Comparison of ENCODE assay signal across 8 cellular contexts in genomic region chr13:52652980-52653303, GRCh38. TPM values are rescaled to one million over a fixed set of nuclear protein-coding genes. Genes with fewer than 3 reads are reported as not detected.
DNase-seq lines count a peak whose midpoint lies in the region; ATAC-seq lines count a peak whose summit lies in the region.

No MANE protein-coding gene starts in this region.

- peak overlapping the region; percentile 84 for H3K4me3 ChIP-seq in ACC112 (ENCODE audit: low read depth, low read length)
- H3K4me3 ChIP-seq in iPS-15b (ENCODE audit: low read depth, low read length): peak overlapping the region; percentile 98

- H3K36me3 ChIP-seq in ACC112 (ENCODE audit: insufficient read depth, low read length): peaks cover 6% of the 10 kb centered on the region; the same call in 1 of the 2 replicates
- H3K36me3 ChIP-seq in iPS-15b (ENCODE audit: control insufficient read depth, insufficient read depth, low read length): no peaks in the 10 kb centered on the region

- CTCF ChIA-PET in activated CD8-positive, alpha-beta T cell treated with anti-CD3 and anti-CD28 coated beads, Interleukin-2, amount 10 ng/mL, durations not matched to agents 7 days and 5 days (lab: Charles Lee): interaction anchor here (0.6 to 3.5 kb wide), 18 partner anchors 11 to 623 kb away, joined by 3 to 48 read pairs (median 5); partner anchors contain the start of gene VPS36

- no peak overlapping the region for H3K4me3 Mint-ChIP-seq in activated CD8-positive, alpha-beta T cell treated with anti-CD3 and anti-CD28 coated beads, Interleukin-2, amount 10 ng/mL, durations not matched to agents 7 days and 5 days

- H3K36me3 Mint-ChIP-seq in activated CD8-positive, alpha-beta T cell treated with anti-CD3 and anti-CD28 coated beads, Interleukin-2, amount 10 ng/mL, durations not matched to agents 7 days and 5 days (ENCODE audit: low read depth): peaks cover 24% of the 10 kb centered on the region

- ATAC-seq in GM19023 (IDR thresholded peaks at IDR 0.05; ENCODE audit: unreplicated experiment): peak; percentile 38
- peak; percentile 33 for ATAC-seq in HG03095 (IDR thresholded peaks at IDR 0.05; ENCODE audit: unreplicated experiment)
- ATAC-seq in activated CD8-positive, alpha-beta T cell treated with anti-CD3 and anti-CD28 coated beads, Interleukin-2, amount 10 ng/mL, durations not matched to agents 7 days and 5 days: peak; percentile 46
- peak; percentile 20 for ATAC-seq in stimulated activated naive CD8-positive, alpha-beta T cell treated with anti-CD3 and anti-CD28 coated beads, Interleukin-15, Interleukin-2, amounts not matched to agents 100 U/mL and 50 U/mL, for 24 hours

- peak overlapping the region; percentile 99 for H3K27ac ChIP-seq in ACC112 (ENCODE audit: low read depth, low read length)

- H3K27me3 ChIP-seq in ACC112 (ENCODE audit: insufficient read depth, low read length) (no peaks in the 10 kb centered on the region), iPS-15b (ENCODE audit: control insufficient read depth, insufficient read depth, low read length) (no peaks in the 10 kb centered on the region)

- DNase-seq in activated CD8-positive, alpha-beta T cell treated with anti-CD3 and anti-CD28 coated beads, Interleukin-2, amount 10 ng/mL, durations not matched to agents 7 days and 5 days: no peak
- DNase-seq in stimulated activated naive CD8-positive, alpha-beta T cell treated with anti-CD3 and anti-CD28 coated beads, Interleukin-15, Interleukin-2, amounts not matched to agents 100 U/mL and 50 U/mL, for 24 hours: no peak
- no peak for DNase-seq in NCI-H446 (lab: John Stamatoyannopoulos, UW)
- no peak for DNase-seq in DMS 273 (lab: John Stamatoyannopoulos, UW; ENCODE audit: unreplicated experiment)

- POLR2A ChIA-PET in activated CD8-positive, alpha-beta T cell treated with anti-CD3 and anti-CD28 coated beads, Interleukin-2, amount 10 ng/mL, durations not matched to agents 7 days and 5 days (lab: Charles Lee): interaction anchor here (0.6 to 3.4 kb wide), 5 partner anchors 15 to 94 kb away, joined by 3 to 38 read pairs (median 3); no protein-coding TSS in a partner anchor

- no peaks in the 10 kb centered on the region for H3K27me3 Mint-ChIP-seq in activated CD8-positive, alpha-beta T cell treated with anti-CD3 and anti-CD28 coated beads, Interleukin-2, amount 10 ng/mL, durations not matched to agents 7 days and 5 days (ENCODE audit: low read depth)

- peaks cover 8% of the 10 kb centered on the region for H3K4me1 Mint-ChIP-seq in activated CD8-positive, alpha-beta T cell treated with anti-CD3 and anti-CD28 coated beads, Interleukin-2, amount 10 ng/mL, durations not matched to agents 7 days and 5 days (ENCODE audit: low read depth)

- H3K9me3 ChIP-seq in iPS-15b (ENCODE audit: control insufficient read depth, insufficient read depth, low read length): no peaks in the 10 kb centered on the region

- H3K9ac ChIP-seq in iPS-15b (ENCODE audit: low read depth, low read length): peak overlapping the region; percentile 99

- H3K27ac Mint-ChIP-seq in activated CD8-positive, alpha-beta T cell treated with anti-CD3 and anti-CD28 coated beads, Interleukin-2, amount 10 ng/mL, durations not matched to agents 7 days and 5 days: no peak overlapping the region

- no peaks in the 10 kb centered on the region for H3K9me3 Mint-ChIP-seq in activated CD8-positive, alpha-beta T cell treated with anti-CD3 and anti-CD28 coated beads, Interleukin-2, amount 10 ng/mL, durations not matched to agents 7 days and 5 days (ENCODE audit: insufficient read depth)

- peak overlapping the region; percentile 93 for H2AFZ ChIP-seq in ACC112 (ENCODE audit: low read length, unreplicated experiment)

- H3K4me1 ChIP-seq in ACC112 (ENCODE audit: control insufficient read depth, insufficient read depth, low read length, unreplicated experiment) (peaks cover 17% of the 10 kb centered on the region), iPS-15b (ENCODE audit: control insufficient read depth, insufficient read depth, low read length) (peaks cover 5% of the 10 kb centered on the region)

- peaks cover 72% of the 10 kb centered on the region for H3K79me2 ChIP-seq in ACC112 (ENCODE audit: control insufficient read depth, insufficient read depth, low read length, unreplicated experiment)

RNA-seq across cellular contexts. Expression of gene SUGT1, which starts 0.3 kb away (rescaled TPM):
- 10 to 100 TPM; 48.5 to 50.7 TPM for total RNA-seq in activated CD8-positive, alpha-beta T cell treated with anti-CD3 and anti-CD28 coated beads, Interleukin-2, amount 10 ng/mL, durations not matched to agents 7 days and 5 days

RNA-seq across cellular contexts. Expression of gene HNRNPA1L2, which starts 10.7 kb away (rescaled TPM):
- total RNA-seq in activated CD8-positive, alpha-beta T cell treated with anti-CD3 and anti-CD28 coated beads, Interleukin-2, amount 10 ng/mL, durations not matched to agents 7 days and 5 days: 10 to 100 TPM; 10.4 TPM
